ENCODE assay signal across 1 cellular context in the genomic region with DNA sequence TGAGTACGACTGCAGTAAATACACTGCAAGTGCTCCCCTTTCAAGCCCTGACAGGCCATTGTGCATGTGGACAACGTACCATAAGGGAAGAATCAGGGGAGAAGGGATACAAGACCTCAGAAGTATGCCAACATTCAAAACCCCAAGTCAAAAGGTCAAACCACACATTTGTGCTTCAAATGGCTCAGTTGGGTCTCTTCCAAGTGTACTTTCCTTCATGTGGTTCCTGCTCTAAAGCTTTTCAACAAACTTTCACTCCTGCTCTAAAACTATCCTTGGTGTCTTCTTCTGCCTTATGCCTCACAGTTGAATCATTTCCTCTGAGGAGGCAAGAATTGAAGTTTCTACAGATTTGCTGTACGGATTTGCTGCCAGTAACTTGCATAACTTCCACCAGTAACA.
TF ChIP-seq lines count a peak whose summit lies in the region.

No MANE protein-coding gene starts in this region.

TF ChIP-seq in WTC11, 78 proteins besides CTCF, POLR2A, EP300 and RAD21 (continued from another document):
- TF ChIP-seq, protein P1, sequence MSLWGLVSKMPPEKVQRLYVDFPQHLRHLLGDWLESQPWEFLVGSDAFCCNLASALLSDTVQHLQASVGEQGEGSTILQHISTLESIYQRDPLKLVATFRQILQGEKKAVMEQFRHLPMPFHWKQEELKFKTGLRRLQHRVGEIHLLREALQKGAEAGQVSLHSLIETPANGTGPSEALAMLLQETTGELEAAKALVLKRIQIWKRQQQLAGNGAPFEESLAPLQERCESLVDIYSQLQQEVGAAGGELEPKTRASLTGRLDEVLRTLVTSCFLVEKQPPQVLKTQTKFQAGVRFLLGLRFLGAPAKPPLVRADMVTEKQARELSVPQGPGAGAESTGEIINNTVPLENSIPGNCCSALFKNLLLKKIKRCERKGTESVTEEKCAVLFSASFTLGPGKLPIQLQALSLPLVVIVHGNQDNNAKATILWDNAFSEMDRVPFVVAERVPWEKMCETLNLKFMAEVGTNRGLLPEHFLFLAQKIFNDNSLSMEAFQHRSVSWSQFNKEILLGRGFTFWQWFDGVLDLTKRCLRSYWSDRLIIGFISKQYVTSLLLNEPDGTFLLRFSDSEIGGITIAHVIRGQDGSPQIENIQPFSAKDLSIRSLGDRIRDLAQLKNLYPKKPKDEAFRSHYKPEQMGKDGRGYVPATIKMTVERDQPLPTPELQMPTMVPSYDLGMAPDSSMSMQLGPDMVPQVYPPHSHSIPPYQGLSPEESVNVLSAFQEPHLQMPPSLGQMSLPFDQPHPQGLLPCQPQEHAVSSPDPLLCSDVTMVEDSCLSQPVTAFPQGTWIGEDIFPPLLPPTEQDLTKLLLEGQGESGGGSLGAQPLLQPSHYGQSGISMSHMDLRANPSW (CRISPR knock-in tag; conservative IDR thresholded peaks at IDR 0.05; ENCODE audit: low read depth), result no peak
- no peak for TF ChIP-seq PRRX2 (CRISPR knock-in tag; IDR thresholded peaks at IDR 0.05)
- no peak for TF ChIP-seq NFATC4 (CRISPR knock-in tag; IDR thresholded peaks at IDR 0.05)
- TF ChIP-seq, protein P2, sequence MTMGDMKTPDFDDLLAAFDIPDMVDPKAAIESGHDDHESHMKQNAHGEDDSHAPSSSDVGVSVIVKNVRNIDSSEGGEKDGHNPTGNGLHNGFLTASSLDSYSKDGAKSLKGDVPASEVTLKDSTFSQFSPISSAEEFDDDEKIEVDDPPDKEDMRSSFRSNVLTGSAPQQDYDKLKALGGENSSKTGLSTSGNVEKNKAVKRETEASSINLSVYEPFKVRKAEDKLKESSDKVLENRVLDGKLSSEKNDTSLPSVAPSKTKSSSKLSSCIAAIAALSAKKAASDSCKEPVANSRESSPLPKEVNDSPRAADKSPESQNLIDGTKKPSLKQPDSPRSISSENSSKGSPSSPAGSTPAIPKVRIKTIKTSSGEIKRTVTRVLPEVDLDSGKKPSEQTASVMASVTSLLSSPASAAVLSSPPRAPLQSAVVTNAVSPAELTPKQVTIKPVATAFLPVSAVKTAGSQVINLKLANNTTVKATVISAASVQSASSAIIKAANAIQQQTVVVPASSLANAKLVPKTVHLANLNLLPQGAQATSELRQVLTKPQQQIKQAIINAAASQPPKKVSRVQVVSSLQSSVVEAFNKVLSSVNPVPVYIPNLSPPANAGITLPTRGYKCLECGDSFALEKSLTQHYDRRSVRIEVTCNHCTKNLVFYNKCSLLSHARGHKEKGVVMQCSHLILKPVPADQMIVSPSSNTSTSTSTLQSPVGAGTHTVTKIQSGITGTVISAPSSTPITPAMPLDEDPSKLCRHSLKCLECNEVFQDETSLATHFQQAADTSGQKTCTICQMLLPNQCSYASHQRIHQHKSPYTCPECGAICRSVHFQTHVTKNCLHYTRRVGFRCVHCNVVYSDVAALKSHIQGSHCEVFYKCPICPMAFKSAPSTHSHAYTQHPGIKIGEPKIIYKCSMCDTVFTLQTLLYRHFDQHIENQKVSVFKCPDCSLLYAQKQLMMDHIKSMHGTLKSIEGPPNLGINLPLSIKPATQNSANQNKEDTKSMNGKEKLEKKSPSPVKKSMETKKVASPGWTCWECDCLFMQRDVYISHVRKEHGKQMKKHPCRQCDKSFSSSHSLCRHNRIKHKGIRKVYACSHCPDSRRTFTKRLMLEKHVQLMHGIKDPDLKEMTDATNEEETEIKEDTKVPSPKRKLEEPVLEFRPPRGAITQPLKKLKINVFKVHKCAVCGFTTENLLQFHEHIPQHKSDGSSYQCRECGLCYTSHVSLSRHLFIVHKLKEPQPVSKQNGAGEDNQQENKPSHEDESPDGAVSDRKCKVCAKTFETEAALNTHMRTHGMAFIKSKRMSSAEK (CRISPR knock-in tag; IDR thresholded peaks at IDR 0.05; ENCODE audit: borderline replicate concordance), result no peak
- no peak for TF ChIP-seq ZNF138 (CRISPR knock-in tag; conservative IDR thresholded peaks at IDR 0.05)
- no peak for TF ChIP-seq FOXJ3 (CRISPR knock-in tag; IDR thresholded peaks at IDR 0.05; ENCODE audit: borderline replicate concordance)
- no peak for TF ChIP-seq SMAD4 (CRISPR knock-in tag; IDR thresholded peaks at IDR 0.05)
- TF ChIP-seq, protein P3, sequence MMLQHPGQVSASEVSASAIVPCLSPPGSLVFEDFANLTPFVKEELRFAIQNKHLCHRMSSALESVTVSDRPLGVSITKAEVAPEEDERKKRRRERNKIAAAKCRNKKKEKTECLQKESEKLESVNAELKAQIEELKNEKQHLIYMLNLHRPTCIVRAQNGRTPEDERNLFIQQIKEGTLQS (CRISPR knock-in tag; conservative IDR thresholded peaks at IDR 0.05), result no peak
- TF ChIP-seq, protein P4, sequence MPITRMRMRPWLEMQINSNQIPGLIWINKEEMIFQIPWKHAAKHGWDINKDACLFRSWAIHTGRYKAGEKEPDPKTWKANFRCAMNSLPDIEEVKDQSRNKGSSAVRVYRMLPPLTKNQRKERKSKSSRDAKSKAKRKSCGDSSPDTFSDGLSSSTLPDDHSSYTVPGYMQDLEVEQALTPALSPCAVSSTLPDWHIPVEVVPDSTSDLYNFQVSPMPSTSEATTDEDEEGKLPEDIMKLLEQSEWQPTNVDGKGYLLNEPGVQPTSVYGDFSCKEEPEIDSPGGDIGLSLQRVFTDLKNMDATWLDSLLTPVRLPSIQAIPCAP (CRISPR knock-in tag; IDR thresholded peaks at IDR 0.05), result no peak
- TF ChIP-seq, protein P5, sequence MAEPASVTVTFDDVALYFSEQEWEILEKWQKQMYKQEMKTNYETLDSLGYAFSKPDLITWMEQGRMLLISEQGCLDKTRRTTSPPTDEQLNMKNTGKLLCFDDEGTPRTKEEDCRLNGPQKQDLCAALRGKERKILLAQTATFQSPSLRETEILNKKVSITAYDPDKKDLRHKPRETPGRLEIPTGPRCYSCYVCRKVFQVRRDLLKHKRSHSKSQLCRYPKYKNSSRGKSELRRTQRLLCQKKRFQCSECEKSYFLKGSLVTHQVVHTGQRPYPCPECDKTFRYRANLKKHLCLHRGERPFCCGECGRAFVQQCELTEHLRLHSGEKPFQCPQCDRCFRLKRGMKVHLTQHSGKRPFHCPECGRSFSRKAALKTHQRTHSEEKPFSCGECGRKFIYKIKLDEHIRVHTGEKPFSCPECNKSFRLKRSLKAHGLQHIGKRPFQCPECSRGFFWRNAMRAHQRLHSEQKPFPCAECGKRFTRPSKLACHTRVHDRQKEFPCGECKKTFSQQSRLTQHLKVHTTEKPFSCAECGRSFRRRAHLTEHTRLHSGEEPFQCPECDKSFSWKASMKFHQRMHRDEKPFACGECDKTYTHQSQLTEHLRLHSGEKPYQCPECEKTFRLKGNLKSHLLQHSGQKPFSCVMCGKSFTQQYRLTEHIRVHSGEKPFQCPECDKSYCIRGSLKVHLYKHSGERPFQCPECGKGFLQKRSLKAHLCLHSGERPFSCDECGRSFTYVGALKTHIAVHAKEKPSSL (CRISPR knock-in tag; conservative IDR thresholded peaks at IDR 0.05), result no peak
- TF ChIP-seq, protein P6, sequence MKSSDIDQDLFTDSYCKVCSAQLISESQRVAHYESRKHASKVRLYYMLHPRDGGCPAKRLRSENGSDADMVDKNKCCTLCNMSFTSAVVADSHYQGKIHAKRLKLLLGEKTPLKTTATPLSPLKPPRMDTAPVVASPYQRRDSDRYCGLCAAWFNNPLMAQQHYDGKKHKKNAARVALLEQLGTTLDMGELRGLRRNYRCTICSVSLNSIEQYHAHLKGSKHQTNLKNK (CRISPR knock-in tag; IDR thresholded peaks at IDR 0.05), result no peak
